Comparison of ENCODE assay signal across 34 cellular contexts in the genomic region with DNA sequence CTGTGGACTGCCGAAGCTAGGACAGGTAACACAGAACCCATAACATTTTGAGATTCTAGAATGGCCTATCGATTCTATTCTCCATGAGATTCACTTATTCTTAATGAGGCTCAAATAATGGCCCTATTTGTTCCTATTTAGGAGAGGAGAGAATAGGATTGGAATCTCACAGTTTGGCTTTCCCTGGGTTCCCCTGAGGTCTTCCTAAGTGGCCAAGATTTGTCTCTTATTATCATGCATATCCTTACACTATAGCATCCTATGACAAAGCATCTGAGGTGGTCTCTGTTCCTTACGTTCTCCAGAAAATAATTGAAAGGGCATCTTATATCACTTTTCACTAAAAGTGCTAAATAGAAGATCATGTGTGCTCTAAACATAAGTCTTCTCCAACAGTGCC.
"Had no signal": no experiment of that assay in that cellular context is flagged by ENCODE, and none has a peak within 500 bp of the region (broad histone marks: within the 10 kb centered on the region; RNA-seq: fewer than 3 reads in every experiment).

No MANE protein-coding gene starts in this region.

- H3K9me3 Mint-ChIP-seq: activated T-helper 17 cell treated with anti-CD3 and anti-CD28 coated beads, Interleukin-2, amount 50 U/mL, for 72 hours had no signal

- H3K36me3 ChIP-seq: adrenal gland, brain microvascular endothelial cell, breast epithelium had no signal

- H3K27ac ChIP-seq: adrenal gland, body of pancreas, brain microvascular endothelial cell, breast epithelium, VCaP had no signal

- H3K4me3 ChIP-seq: adrenal gland, body of pancreas, breast epithelium had no signal

- DNase-seq: activated CD4-positive, alpha-beta T cell treated with anti-CD3 and anti-CD28 coated beads for 1 hour; activated CD4-positive, alpha-beta T cell treated with anti-CD3 and anti-CD28 coated beads for 36 hours; activated CD4-positive, alpha-beta T cell treated with anti-CD3 and anti-CD28 coated beads for 48 hours; activated CD4-positive, alpha-beta T cell treated with anti-CD3 and anti-CD28 coated beads, Interleukin-2, amount 10 ng/mL, durations not matched to agents 7 days and 5 days; activated CD4-positive, alpha-beta T cell treated with anti-CD3 and anti-CD28 coated beads, Interleukin-2, amount 50 U/mL, for 48 hours; activated CD4-positive, CD25-positive, alpha-beta regulatory T cell; activated CD8-positive, alpha-beta memory T cell treated with anti-CD3 and anti-CD28 coated beads, Interleukin-2, amount 50 U/mL, for 4 hours; activated CD8-positive, alpha-beta T cell treated with anti-CD3 and anti-CD28 coated beads for 36 hours; activated effector memory CD4-positive, alpha-beta T cell treated with anti-CD3 and anti-CD28 coated beads, Interleukin-2, amount 50 U/mL, for 16 hours; activated gamma-delta T cell treated with Interleukin-2 at 50 U/mL for 16 hours; activated naive CD4-positive, alpha-beta T cell; activated naive CD4-positive, alpha-beta T cell treated with anti-CD3 and anti-CD28 coated beads for 36 hours; activated naive CD4-positive, alpha-beta T cell treated with anti-CD3 and anti-CD28 coated beads, Interleukin-2, amount 50 U/mL, for 16 hours; activated naive CD8-positive, alpha-beta T cell treated with anti-CD3 and anti-CD28 coated beads for 36 hours; activated T-cell treated with anti-CD3 and anti-CD28 coated beads for 4 hours; activated T-cell treated with anti-CD3 and anti-CD28 coated beads, Interleukin-2, amount 50 U/mL, for 1 hour; activated T-cell treated with anti-CD3 and anti-CD28 coated beads, Interleukin-2, amount 50 U/mL, for 4 hours; activated T-cell treated with anti-CD3 and anti-CD28 coated beads, Interleukin-2, amount 50 U/mL, for 72 hours; adrenal gland; amniotic stem cell; aorta; body of pancreas; brain microvascular endothelial cell; central memory CD4-positive, alpha-beta T cell; T-helper 2 cell; T-helper 9 cell had no signal

- H3K4me3 Mint-ChIP-seq: activated CD4-positive, alpha-beta T cell treated with anti-CD3 and anti-CD28 coated beads for 36 hours; activated CD4-positive, alpha-beta T cell treated with anti-CD3 and anti-CD28 coated beads, Interleukin-2, amount 10 ng/mL, durations not matched to agents 7 days and 5 days; activated CD8-positive, alpha-beta T cell treated with anti-CD3 and anti-CD28 coated beads for 36 hours; activated naive CD4-positive, alpha-beta T cell treated with anti-CD3 and anti-CD28 coated beads for 36 hours; activated naive CD8-positive, alpha-beta T cell treated with anti-CD3 and anti-CD28 coated beads for 36 hours; activated T-cell treated with anti-CD3 and anti-CD28 coated beads, Interleukin-2, amount 50 U/mL, for 4 hours; activated T-cell treated with anti-CD3 and anti-CD28 coated beads, Interleukin-2, amount 50 U/mL, for 72 hours; activated T-helper 1 cell treated with anti-CD3 and anti-CD28 coated beads, Interleukin-12 subunit alpha, Interleukin-12 subunit beta, Interleukin-2, Interleukin-4 antibody, amounts not matched to agents 30 ng/mL and 10 ng/mL and 1 ng/mL, durations not matched to agents 14 hours and 24 hours and 36 hours; activated T-helper 17 cell treated with anti-CD3 and anti-CD28 coated beads, Interleukin-2, amount 50 U/mL, for 72 hours; T-helper 1 cell treated with Interleukin-12 subunit alpha and Interleukin-12 subunit beta and Interleukin-4 antibody, amounts not matched to agents 30 μg/mL and 1 μg/mL, for 36 hours; T-helper 2 cell treated with Interferon-gamma antibody and Interleukin-4, amounts not matched to agents 5 μg/mL and 100 μg/mL, for 36 hours had no signal

- H3K27me3 Mint-ChIP-seq: activated CD4-positive, alpha-beta T cell treated with anti-CD3 and anti-CD28 coated beads for 36 hours; activated CD4-positive, alpha-beta T cell treated with anti-CD3 and anti-CD28 coated beads, Interleukin-2, amount 10 ng/mL, durations not matched to agents 7 days and 5 days; activated CD8-positive, alpha-beta T cell treated with anti-CD3 and anti-CD28 coated beads for 36 hours; activated naive CD8-positive, alpha-beta T cell treated with anti-CD3 and anti-CD28 coated beads for 36 hours; activated T-helper 17 cell treated with anti-CD3 and anti-CD28 coated beads, Interleukin-2, amount 50 U/mL, for 72 hours had no signal

- H3K27ac Mint-ChIP-seq: activated CD4-positive, alpha-beta T cell treated with anti-CD3 and anti-CD28 coated beads for 36 hours; activated CD4-positive, alpha-beta T cell treated with anti-CD3 and anti-CD28 coated beads, Interleukin-2, amount 10 ng/mL, durations not matched to agents 7 days and 5 days; activated CD8-positive, alpha-beta T cell treated with anti-CD3 and anti-CD28 coated beads for 36 hours; activated naive CD4-positive, alpha-beta T cell treated with anti-CD3 and anti-CD28 coated beads for 36 hours; activated naive CD4-positive, alpha-beta T cell treated with anti-CD3 and anti-CD28 coated beads, Interleukin-2, amount 50 U/mL, for 72 hours; activated naive CD8-positive, alpha-beta T cell treated with anti-CD3 and anti-CD28 coated beads for 36 hours; activated T-cell treated with anti-CD3 and anti-CD28 coated beads, Interleukin-2, amount 50 U/mL, for 72 hours; activated T-helper 1 cell treated with anti-CD3 and anti-CD28 coated beads, Interleukin-12 subunit alpha, Interleukin-12 subunit beta, Interleukin-2, Interleukin-4 antibody, amounts not matched to agents 30 ng/mL and 10 ng/mL and 1 ng/mL, durations not matched to agents 14 hours and 24 hours and 36 hours; activated T-helper 17 cell treated with anti-CD3 and anti-CD28 coated beads, Interleukin-2, amount 50 U/mL, for 72 hours; T-helper 1 cell treated with Interleukin-12 subunit alpha and Interleukin-12 subunit beta and Interleukin-4 antibody, amounts not matched to agents 30 μg/mL and 1 μg/mL, for 36 hours; T-helper 2 cell treated with Interferon-gamma antibody and Interleukin-4, amounts not matched to agents 5 μg/mL and 100 μg/mL, for 36 hours had no signal

- ATAC-seq: activated CD4-positive, alpha-beta T cell treated with anti-CD3 and anti-CD28 coated beads for 36 hours; activated CD4-positive, CD25-positive, alpha-beta regulatory T cell treated with anti-CD3 and anti-CD28 coated beads, Interleukin-2, amount 50 U/mL, for 24 hours; activated CD8-positive, alpha-beta T cell treated with anti-CD3 and anti-CD28 coated beads for 36 hours; activated naive CD4-positive, alpha-beta T cell treated with anti-CD3 and anti-CD28 coated beads, Interleukin-2, amount 50 U/mL, for 72 hours; activated T-cell treated with anti-CD3 and anti-CD28 coated beads, Interleukin-2, amount 50 U/mL, for 4 hours; activated T-cell treated with anti-CD3 and anti-CD28 coated beads, Interleukin-2, amount 50 U/mL, for 72 hours; activated T-helper 17 cell treated with anti-CD3 and anti-CD28 coated beads, Interleukin-2, amount 50 U/mL, for 72 hours; body of pancreas had no signal

- H3K27me3 ChIP-seq: adrenal gland, body of pancreas, brain microvascular endothelial cell, breast epithelium had no signal

- H3K4me1 ChIP-seq: breast epithelium had no signal

- H3K9me3 ChIP-seq: adrenal gland, body of pancreas, breast epithelium had no signal
